ENCODE assay signal across 6 cellular contexts in the genomic region with DNA sequence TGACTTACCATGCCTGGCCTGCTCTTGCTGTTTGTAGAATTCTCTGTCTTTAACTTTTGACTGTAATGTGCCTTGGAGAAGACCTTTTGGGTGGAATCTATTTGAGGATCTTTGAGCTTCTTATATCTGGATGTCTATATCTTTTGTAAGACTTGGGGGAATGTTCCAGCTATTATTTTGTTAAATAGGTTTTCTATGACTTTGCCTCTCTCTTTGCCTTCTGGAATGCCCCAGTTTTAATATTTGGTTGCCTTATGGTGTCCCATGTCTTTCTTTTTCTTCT.
"Had no signal": no experiment of that assay in that cellular context is flagged by ENCODE, and none has a peak within 500 bp of the region (broad histone marks: within the 10 kb centered on the region; RNA-seq: fewer than 3 reads in every experiment).

No MANE protein-coding gene starts in this region.

- ATAC-seq: GM23338 had no signal

- DNase-seq: H9, HCEC 1CT, IMR-90, KBM-7 had no signal

- H3K4me3 ChIP-seq: GM23338 had no signal

- H2AFZ ChIP-seq: GM23338 had no signal

- H3K4me2 ChIP-seq: GM23338, KMS-11 had no signal

- H3K9ac ChIP-seq: KMS-11 had no signal

- H3K27ac ChIP-seq: KMS-11 had no signal
